ENCODE assay signal across 25 cellular contexts in the genomic region with DNA sequence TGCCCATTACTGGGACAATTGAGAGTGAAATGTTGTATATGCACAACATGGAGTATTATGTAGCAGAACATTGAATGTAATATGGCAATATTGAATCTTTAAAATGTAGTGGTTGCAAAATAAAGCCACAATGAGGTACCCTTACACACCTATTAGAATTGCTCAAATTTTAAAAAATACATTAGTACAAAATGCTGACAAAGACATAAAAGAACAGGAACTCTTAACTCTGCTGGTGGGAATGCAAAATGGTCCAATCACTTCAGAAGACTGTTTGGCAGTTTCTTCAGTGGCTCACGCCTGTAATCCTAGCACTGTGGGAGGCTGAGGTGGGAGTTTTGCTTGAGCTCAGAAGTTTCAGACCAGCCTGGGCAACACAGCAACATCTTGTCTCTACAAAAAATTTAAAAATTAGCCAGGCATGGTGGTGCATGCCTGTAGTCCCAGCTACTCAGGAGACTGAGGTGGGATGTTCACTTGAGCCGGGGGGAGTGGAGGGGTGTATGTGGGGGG. TPM values are rescaled to one million over a fixed set of nuclear protein-coding genes. Genes with fewer than 3 reads are reported as not detected.
A peak's percentile ranks its signal among the peaks of the same experiment; 100 is the strongest.
DNase-seq lines count a peak whose midpoint lies in the region; ATAC-seq, FAIRE-seq and TF ChIP-seq lines count a peak whose summit lies in the region.
"Had no signal": no experiment of that assay in that cellular context is flagged by ENCODE, and none has a peak within 500 bp of the region (broad histone marks: within the 10 kb centered on the region; RNA-seq: fewer than 3 reads in every experiment).

No MANE protein-coding gene starts in this region.

- DNase-seq in A549 (ENCODE audit: low read depth in 1 of 2, low spot score in 1 of 2) (no peak), GM12891 (ENCODE audit: insufficient read length, low spot score) (no peak), left kidney (ENCODE audit: low read depth, low spot score) (peak; percentile 74), NCI-H1436 (lab: John Stamatoyannopoulos, UW) (no peak)
- DNase-seq: AML-193, Calu3, DMS79 treated with DMSO at 0.1 percent for 48 hours, H7, NCI-H1048, NCI-H1417 treated with DMSO at 0.1 percent for 48 hours, NCI-H187, NCI-H2171 treated with DMSO at 0.1 percent for 48 hours, NCI-H345, NCI-H510A treated with DMSO at 0.1 percent for 48 hours, NCI-H774, Right ventricle myocardium superior, RPMI8226, T-helper 2 cell had no signal

- no peak overlapping the region for H3K4me3 ChIP-seq in A549
- H3K4me3 ChIP-seq: SJSA1 had no signal

- no peak for TF ChIP-seq CTCF in A549 (IDR thresholded peaks at IDR 0.05)
- TF ChIP-seq CTCF in VCaP (conservative IDR thresholded peaks at IDR 0.05) = no peak

- H3K27ac ChIP-seq in A549 (no peak overlapping the region), VCaP (peak overlapping the region; percentile 74)
- H3K27ac ChIP-seq: SJSA1 had no signal

- peaks cover 2% of the 10 kb centered on the region; the same call in 1 of the 3 replicates for H3K4me1 ChIP-seq in A549

- CTCF ChIA-PET in A549 (lab: Yijun Ruan, JAX) = interaction anchor here (0.7 kb wide), 1 partner anchor 107 kb away, joined by 6 read pairs; no protein-coding TSS in a partner anchor

- no peak for TF ChIP-seq RAD21 in A549 (conservative IDR thresholded peaks at IDR 0.05 in 1 of 2, IDR thresholded peaks at IDR 0.05 in 1 of 2)

- ATAC-seq in A549 (no peak), GM19324 (IDR thresholded peaks at IDR 0.05; ENCODE audit: low FRiP score, unreplicated experiment) (no peak), GM21526 (IDR thresholded peaks at IDR 0.05; ENCODE audit: low FRiP score, unreplicated experiment) (no peak)

- H3K9me3 ChIP-seq in A549 = no peaks in the 10 kb centered on the region
- H3K9me3 ChIP-seq: SJSA1 had no signal

- H3K4me2 ChIP-seq in A549 = no peak overlapping the region

- no peak for TF ChIP-seq POLR2A in A549 (IDR thresholded peaks at IDR 0.05; ENCODE audit: low read length)
- TF ChIP-seq POLR2A in GM12891 (IDR thresholded peaks at IDR 0.05; ENCODE audit: low read depth, low read length) = no peak

- TF ChIP-seq EP300 in A549 (IDR thresholded peaks at IDR 0.05) = no peak

- POLR2A ChIA-PET in A549 (lab: Yijun Ruan, JAX) = no interaction called here

- FAIRE-seq in A549 (lab: Jason Lieb, UNC) (no peak), GM12891 (lab: Jason Lieb, UNC) (peak; percentile 41)
- FAIRE-seq: A204.1, GM18507, HTR-8/SVneo had no signal

- 83% methylated on average over 2 of the region's 2 CpGs for WGBS in A549 (ENCODE audit: missing lambda C conversion rate)

TF ChIP-seq in A549, 52 proteins besides CTCF, POLR2A, EP300 and RAD21:
- TF ChIP-seq EHMT2 (IDR thresholded peaks at IDR 0.05; ENCODE audit: low read depth) (no peak), CHD2 (IDR thresholded peaks at IDR 0.05; ENCODE audit: low read length, partially characterized antibody) (no peak), JUN (IDR thresholded peaks at IDR 0.05) (no peak), NPAS2 (CRISPR knock-in tag; IDR thresholded peaks at IDR 0.05; ENCODE audit: borderline replicate concordance) (no peak), KDM1A (IDR thresholded peaks at IDR 0.05; ENCODE audit: low read depth) (no peak), MAFK (IDR thresholded peaks at IDR 0.05; ENCODE audit: partially characterized antibody) (peak; percentile 88), NFE2L2 (conservative IDR thresholded peaks at IDR 0.05; ENCODE audit: low read length) (no peak), GATA3 (IDR thresholded peaks at IDR 0.05; ENCODE audit: borderline replicate concordance) (no peak)

TF ChIP-seq in GM12891, 5 proteins besides CTCF, POLR2A, EP300 and RAD21:
- TF ChIP-seq SPI1 (IDR thresholded peaks at IDR 0.05; ENCODE audit: low read depth, low read length) = no peak
- TF ChIP-seq POU2F2 (IDR thresholded peaks at IDR 0.05; ENCODE audit: low read depth, low read length) = no peak
- no peak for TF ChIP-seq POLR2AphosphoS5 (IDR thresholded peaks at IDR 0.05; ENCODE audit: low read depth, low read length)
- no peak for TF ChIP-seq TAF1 (IDR thresholded peaks at IDR 0.05; ENCODE audit: low read depth, low read length)
- no peak for TF ChIP-seq PAX5 (IDR thresholded peaks at IDR 0.05; ENCODE audit: insufficient read depth, low read length, severe bottlenecking)

RNA-seq across cellular contexts. Expression of gene NAP1L1, which starts 6.8 kb away (rescaled TPM):
- polyA plus RNA-seq in A549 (2011; rRNA removed) (640 and 943 TPM in 2 replicates), A549 (2017; fragmentation: RNase III; extraction: RNeasy Plus Mini Kit Qiagen cat#74134 plus additional on column Dnase treatment) (695 to 725 TPM (median 709 TPM) in 3 replicates)
- 191 and 238 TPM in 2 replicates for polyA plus RNA-seq in A549 (2012; cell fraction: cytosol; rRNA removed)
- polyA plus RNA-seq in A549 (2012; cell fraction: nucleus; rRNA removed) = 109 and 153 TPM in 2 replicates
- polyA minus RNA-seq in A549 (2011; rRNA and poly(A)+ RNA removed) = 135 and 141 TPM in 2 replicates
- polyA plus RNA-seq in GM12891 (2012; ENCODE audit: low read depth, missing spikeins) = 723 TPM

RNA-seq across cellular contexts. Expression of gene PHLDA1, which starts 59.7 kb away (rescaled TPM):
- 54.1 and 71.6 TPM in 2 replicates for polyA plus RNA-seq in A549 (2011; rRNA removed)
- polyA plus RNA-seq in A549 (2012; cell fraction: cytosol; rRNA removed) = 34.1 and 42.4 TPM in 2 replicates
- polyA plus RNA-seq in A549 (2012; cell fraction: nucleus; rRNA removed) = 42.2 and 45.0 TPM in 2 replicates
- 32.7 to 43.1 TPM (median 39.3 TPM) in 3 replicates for polyA plus RNA-seq in A549 (2017; fragmentation: RNase III; extraction: RNeasy Plus Mini Kit Qiagen cat#74134 plus additional on column Dnase treatment)
- 44.3 and 53.0 TPM in 2 replicates for polyA minus RNA-seq in A549 (2011; rRNA and poly(A)+ RNA removed)
- polyA plus RNA-seq in GM12891 (2012; ENCODE audit: low read depth, missing spikeins) = 0.99 TPM
